ENCODE assay signal across 8 cellular contexts in genomic region chr2:173076557-173077345, GRCh38. TPM values are rescaled to one million over a fixed set of nuclear protein-coding genes. Genes with fewer than 3 reads are reported as not detected.
DNase-seq lines count a peak whose midpoint lies in the region; ATAC-seq and TF ChIP-seq lines count a peak whose summit lies in the region.

No MANE protein-coding gene starts in this region.

- no peaks in the 10 kb centered on the region for H3K27me3 ChIP-seq in heart right ventricle

- H3K4me3 ChIP-seq in heart right ventricle: peak overlapping the region; percentile 62 to 91 (median 83)

- H3K27me3 Mint-ChIP-seq in activated naive CD4-positive, alpha-beta T cell treated with anti-CD3 and anti-CD28 coated beads, Interleukin-2, amount 50 U/mL, for 24 hours: peaks cover 36% of the 10 kb centered on the region
- H3K27me3 Mint-ChIP-seq in progenitor cell of endocrine pancreas: peaks cover 13% of the 10 kb centered on the region

- peaks cover 0 to 57% (median 28%) of the 10 kb centered on the region in 9 donors for H3K4me1 ChIP-seq in heart right ventricle

- 1% methylated on average over 27 of the region's 27 CpGs for WGBS in heart right ventricle, 2 donors

- H3K27ac ChIP-seq in heart right ventricle: peak overlapping the region; percentile 96 to 98 (median 97)

- TF ChIP-seq CTCF in heart right ventricle (IDR thresholded peaks at IDR 0.05): no peak
- no peak for TF ChIP-seq CTCF in progenitor cell of endocrine pancreas (IDR thresholded peaks at IDR 0.05; ENCODE audit: unreplicated experiment)

- H3K4me1 Mint-ChIP-seq in activated naive CD4-positive, alpha-beta T cell treated with anti-CD3 and anti-CD28 coated beads, Interleukin-2, amount 50 U/mL, for 24 hours: peaks cover 14% of the 10 kb centered on the region
- H3K4me1 Mint-ChIP-seq in progenitor cell of endocrine pancreas (ENCODE audit: low read depth): peaks cover 15% of the 10 kb centered on the region

- peak overlapping the region; percentile 75 for H3K4me3 Mint-ChIP-seq in activated naive CD4-positive, alpha-beta T cell treated with anti-CD3 and anti-CD28 coated beads, Interleukin-2, amount 50 U/mL, for 24 hours
- peak overlapping the region; percentile 88 for H3K4me3 Mint-ChIP-seq in progenitor cell of endocrine pancreas (ENCODE audit: low read depth)

- H3K36me3 Mint-ChIP-seq in activated naive CD4-positive, alpha-beta T cell treated with anti-CD3 and anti-CD28 coated beads, Interleukin-2, amount 50 U/mL, for 24 hours: peaks cover 2% of the 10 kb centered on the region
- H3K36me3 Mint-ChIP-seq in progenitor cell of endocrine pancreas (ENCODE audit: insufficient read depth): peaks cover 5% of the 10 kb centered on the region

- intact Hi-C loops in heart right ventricle (cut with DNase I): loop anchor here in 5 of 10 donors (2.0 to 5.0 kb wide), 6 partner anchors 39 to 136 kb away; no protein-coding TSS in a partner anchor

- H3K9me3 ChIP-seq in heart right ventricle: no peaks in the 10 kb centered on the region

- H3K27ac Mint-ChIP-seq in activated naive CD4-positive, alpha-beta T cell treated with anti-CD3 and anti-CD28 coated beads, Interleukin-2, amount 50 U/mL, for 24 hours: no peak overlapping the region
- H3K27ac Mint-ChIP-seq in progenitor cell of endocrine pancreas: peak overlapping the region; percentile 93

- no peaks in the 10 kb centered on the region for H3K9me3 Mint-ChIP-seq in activated naive CD4-positive, alpha-beta T cell treated with anti-CD3 and anti-CD28 coated beads, Interleukin-2, amount 50 U/mL, for 24 hours
- H3K9me3 Mint-ChIP-seq in progenitor cell of endocrine pancreas (ENCODE audit: low read depth): peaks cover 3% of the 10 kb centered on the region

- DNase-seq in stimulated activated CD4-positive, alpha-beta T cell treated with anti-CD3 and anti-CD28 coated beads, Interleukin-12 subunit alpha, Interleukin-12 subunit beta, amount 100 ng/mL, for 4 hours: peak; percentile 8
- no peak for DNase-seq in stimulated activated CD4-positive, alpha-beta T cell treated with anti-CD3 and anti-CD28 coated beads, Interleukin-4, amount 100 ng/mL, for 24 hours
- DNase-seq in NCI-H460 (ENCODE audit: extremely low read depth, low read depth) (peak; percentile 7), heart right ventricle (peak; percentile 50 to 56), progenitor cell of endocrine pancreas (ENCODE audit: low spot score, unreplicated experiment) (peak; percentile 17), COLO829 (ENCODE audit: low spot score) (no peak)

- ATAC-seq in HG02798 (IDR thresholded peaks at IDR 0.05; ENCODE audit: poor library complexity, unreplicated experiment) (peak; percentile 23), heart right ventricle (peak; percentile 36 to 69 (median 56))

- H3K36me3 ChIP-seq in heart right ventricle: no peaks in the 10 kb centered on the region

RNA-seq across cellular contexts. Expression of gene MAP3K20, which starts 1.1 kb away (rescaled TPM):
- total RNA-seq in NCI-H460 (2014; rRNA removed; shearing (Covaris generic)): 49.6 and 54.6 TPM in 2 replicates
- 18.5 and 24.9 TPM in 2 replicates for polyA plus RNA-seq in NCI-H460 (2014; cell fraction: nucleus; rRNA removed)
- 100 to 1,000 TPM; 357 to 560 (median 437) TPM for total RNA-seq in heart right ventricle
- polyA plus RNA-seq in heart right ventricle: 10 to 100 TPM; 63.2 to 64.7 TPM
- total RNA-seq in progenitor cell of endocrine pancreas: 19.0 and 20.8 TPM in 2 replicates

Comparison
In these comparisons a context has a peak if more than half of its experiments do, and no peak if none do; other contexts are left out.
1. DNase-seq: peak in stimulated activated CD4-positive, alpha-beta T cell treated with anti-CD3 and anti-CD28 coated beads, Interleukin-12 subunit alpha, Interleukin-12 subunit beta, amount 100 ng/mL, for 4 hours (single experiment), NCI-H460 (single experiment), heart right ventricle (2 of 2) and progenitor cell of endocrine pancreas (single experiment); none in stimulated activated CD4-positive, alpha-beta T cell treated with anti-CD3 and anti-CD28 coated beads, Interleukin-4, amount 100 ng/mL, for 24 hours (single experiment) and COLO829 (single experiment).